In the genomic region with DNA sequence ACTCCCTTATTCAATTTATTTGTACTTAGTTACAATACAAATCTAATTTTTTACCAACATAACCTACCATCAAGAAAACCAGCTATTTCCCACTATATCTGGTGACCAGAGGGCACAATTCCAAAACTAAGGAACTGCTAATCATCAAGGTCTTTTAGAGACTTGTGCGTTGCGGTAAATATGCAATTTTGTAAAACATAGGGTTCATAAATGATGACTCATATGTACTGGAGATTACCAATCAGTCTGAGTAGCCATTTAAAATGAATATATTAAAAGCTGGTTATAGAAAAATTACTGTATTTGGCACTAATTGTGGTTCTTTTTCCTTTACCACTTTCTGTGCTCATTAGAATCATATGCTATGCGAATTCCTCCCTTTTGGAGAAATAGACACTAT, we compare ENCODE assay signal across 20 cellular contexts.
DNase-seq lines count a peak whose midpoint lies in the region; ATAC-seq and TF ChIP-seq lines count a peak whose summit lies in the region.
"Had no signal": no experiment of that assay in that cellular context is flagged by ENCODE, and none has a peak within 500 bp of the region (broad histone marks: within the 10 kb centered on the region; RNA-seq: fewer than 3 reads in every experiment).

No MANE protein-coding gene starts in this region.

- DNase-seq in BE2C, result no peak
- peak; percentile 63 for DNase-seq in NCI-H69 (lab: John Stamatoyannopoulos, UW)
- peak; percentile 54 for DNase-seq in choroid plexus epithelial cell (ENCODE audit: low read depth)
- DNase-seq in mesothelial cell of epicardium (ENCODE audit: low spot score in 2 of 2, unreplicated experiment in 2 of 2), result no peak
- no peak for DNase-seq in activated CD4-positive, alpha-beta T cell treated with anti-CD3 and anti-CD28 coated beads for 36 hours
- DNase-seq in cerebellum (ENCODE audit: low spot score), result no peak
- DNase-seq in effector CD8-positive, alpha-beta T cell (lab: John Stamatoyannopoulos, UW), result no peak
- DNase-seq: Caco-2; CD4-positive, CD25-positive, alpha-beta regulatory T cell; DMS79; GM23248; MV-4-11; NCI-H1417; NCI-H1930; NCI-H2171; NCI-H446 treated with DMSO at 0.1 percent for 48 hours; NCI-H748 treated with DMSO at 0.1 percent for 48 hours; PC-9 had no signal

- H3K27me3 ChIP-seq in BE2C, result no peaks in the 10 kb centered on the region
- H3K27me3 ChIP-seq: SJSA1 had no signal

- no peaks in the 10 kb centered on the region for H3K9me3 ChIP-seq in BE2C
- H3K9me3 ChIP-seq: Caco-2, SJSA1 had no signal

- H3K4me3 Mint-ChIP-seq in mesothelial cell of epicardium, result no peak overlapping the region
- no peak overlapping the region for H3K4me3 Mint-ChIP-seq in activated CD4-positive, alpha-beta T cell treated with anti-CD3 and anti-CD28 coated beads for 36 hours
- H3K4me3 Mint-ChIP-seq: CD4-positive, CD25-positive, alpha-beta regulatory T cell had no signal

- intact Hi-C loops in activated CD4-positive, alpha-beta T cell treated with anti-CD3 and anti-CD28 coated beads for 36 hours (cut with DNase I, micrococcal nuclease), result no loop called here

- ATAC-seq in activated CD4-positive, alpha-beta T cell treated with anti-CD3 and anti-CD28 coated beads for 36 hours, result no peak
- ATAC-seq: K562 had no signal

- POLR2A ChIA-PET in activated CD4-positive, alpha-beta T cell treated with anti-CD3 and anti-CD28 coated beads for 36 hours (lab: Charles Lee), result no interaction called here

- peak overlapping the region; percentile 9 for H3K4me3 ChIP-seq in BE2C (ENCODE audit: low read depth, low read length)
- no peak overlapping the region for H3K4me3 ChIP-seq in choroid plexus epithelial cell (ENCODE audit: low read depth, low read length)
- H3K4me3 ChIP-seq: GM23248, K562, PC-9, SJSA1 had no signal

- no peak for TF ChIP-seq CTCF in BE2C (IDR thresholded peaks at IDR 0.05; ENCODE audit: low read depth, low read length)
- TF ChIP-seq CTCF in choroid plexus epithelial cell (conservative IDR thresholded peaks at IDR 0.05; ENCODE audit: low read depth, low read length), result no peak
- TF ChIP-seq CTCF in mesothelial cell of epicardium (IDR thresholded peaks at IDR 0.05; ENCODE audit: unreplicated experiment), result no peak

- H3K36me3 ChIP-seq in BE2C, result no peaks in the 10 kb centered on the region
- H3K36me3 ChIP-seq: SJSA1 had no signal

- H3K36me3 Mint-ChIP-seq in mesothelial cell of epicardium, result peaks cover 2% of the 10 kb centered on the region
- no peaks in the 10 kb centered on the region for H3K36me3 Mint-ChIP-seq in activated CD4-positive, alpha-beta T cell treated with anti-CD3 and anti-CD28 coated beads for 36 hours (ENCODE audit: low read depth)
- H3K36me3 Mint-ChIP-seq: CD4-positive, CD25-positive, alpha-beta regulatory T cell had no signal

- peaks cover 13% of the 10 kb centered on the region for H3K4me1 Mint-ChIP-seq in mesothelial cell of epicardium
- H3K4me1 Mint-ChIP-seq in activated CD4-positive, alpha-beta T cell treated with anti-CD3 and anti-CD28 coated beads for 36 hours, result no peaks in the 10 kb centered on the region

- CTCF ChIA-PET in activated CD4-positive, alpha-beta T cell treated with anti-CD3 and anti-CD28 coated beads for 36 hours (lab: Charles Lee), result no interaction called here

- peaks cover 7% of the 10 kb centered on the region for H3K9me3 Mint-ChIP-seq in mesothelial cell of epicardium
- H3K9me3 Mint-ChIP-seq in activated CD4-positive, alpha-beta T cell treated with anti-CD3 and anti-CD28 coated beads for 36 hours (ENCODE audit: low read depth), result peaks cover 2% of the 10 kb centered on the region

- no peaks in the 10 kb centered on the region for H3K27me3 Mint-ChIP-seq in mesothelial cell of epicardium (ENCODE audit: low read depth)
- H3K27me3 Mint-ChIP-seq in activated CD4-positive, alpha-beta T cell treated with anti-CD3 and anti-CD28 coated beads for 36 hours, result no peaks in the 10 kb centered on the region
- H3K27me3 Mint-ChIP-seq: CD4-positive, CD25-positive, alpha-beta regulatory T cell had no signal

- H3K4me1 ChIP-seq in BE2C, result peaks cover 10% of the 10 kb centered on the region
- H3K4me1 ChIP-seq: Caco-2 had no signal

- H3K27ac Mint-ChIP-seq in mesothelial cell of epicardium, result peak overlapping the region; percentile 50
- H3K27ac Mint-ChIP-seq in activated CD4-positive, alpha-beta T cell treated with anti-CD3 and anti-CD28 coated beads for 36 hours, result no peak overlapping the region
- H3K27ac Mint-ChIP-seq: CD4-positive, CD25-positive, alpha-beta regulatory T cell had no signal

Comparison
In these comparisons a context has a peak if more than half of its experiments do, and no peak if none do; other contexts are left out.
1. DNase-seq: peak in NCI-H69 (single experiment) and choroid plexus epithelial cell (single experiment); none in BE2C (single experiment), mesothelial cell of epicardium (0 of 2), activated CD4-positive, alpha-beta T cell treated with anti-CD3 and anti-CD28 coated beads for 36 hours (single experiment), cerebellum (single experiment) and effector CD8-positive, alpha-beta T cell (single experiment).